ENCODE assay signal across 1 cellular context in genomic region chr18:45667056-45667455, GRCh38.
TF ChIP-seq lines count a peak whose summit lies in the region.

No MANE protein-coding gene starts in this region.

TF ChIP-seq in IMR-90, 13 proteins besides CTCF, POLR2A, EP300 and RAD21 (continued from another document):
- TF ChIP-seq, protein P1, sequence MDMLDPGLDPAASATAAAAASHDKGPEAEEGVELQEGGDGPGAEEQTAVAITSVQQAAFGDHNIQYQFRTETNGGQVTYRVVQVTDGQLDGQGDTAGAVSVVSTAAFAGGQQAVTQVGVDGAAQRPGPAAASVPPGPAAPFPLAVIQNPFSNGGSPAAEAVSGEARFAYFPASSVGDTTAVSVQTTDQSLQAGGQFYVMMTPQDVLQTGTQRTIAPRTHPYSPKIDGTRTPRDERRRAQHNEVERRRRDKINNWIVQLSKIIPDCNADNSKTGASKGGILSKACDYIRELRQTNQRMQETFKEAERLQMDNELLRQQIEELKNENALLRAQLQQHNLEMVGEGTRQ (IDR thresholded peaks at IDR 0.05; ENCODE audit: low read depth, low read length) = no peak
- no peak for TF ChIP-seq MAFK (IDR thresholded peaks at IDR 0.05; ENCODE audit: low read depth, low read length)
- TF ChIP-seq BHLHE40 (IDR thresholded peaks at IDR 0.05; ENCODE audit: low read depth, low read length) = no peak
- no peak for TF ChIP-seq MAZ (IDR thresholded peaks at IDR 0.05; ENCODE audit: borderline replicate concordance, low read depth, low read length)
- no peak for TF ChIP-seq RCOR1 (IDR thresholded peaks at IDR 0.05; ENCODE audit: insufficient replicate concordance, low read length)
- TF ChIP-seq MXI1 (IDR thresholded peaks at IDR 0.05; ENCODE audit: borderline replicate concordance, low read depth, low read length) = no peak
- no peak for TF ChIP-seq CHD1 (IDR thresholded peaks at IDR 0.05; ENCODE audit: low read depth, low read length)
- no peak for TF ChIP-seq RFX5 (IDR thresholded peaks at IDR 0.05; ENCODE audit: low read depth, low read length)
- TF ChIP-seq CEBPB (IDR thresholded peaks at IDR 0.05; ENCODE audit: low read depth, low read length) = no peak
